Comparison of ENCODE assay signal across 14 cellular contexts in the genomic region with DNA sequence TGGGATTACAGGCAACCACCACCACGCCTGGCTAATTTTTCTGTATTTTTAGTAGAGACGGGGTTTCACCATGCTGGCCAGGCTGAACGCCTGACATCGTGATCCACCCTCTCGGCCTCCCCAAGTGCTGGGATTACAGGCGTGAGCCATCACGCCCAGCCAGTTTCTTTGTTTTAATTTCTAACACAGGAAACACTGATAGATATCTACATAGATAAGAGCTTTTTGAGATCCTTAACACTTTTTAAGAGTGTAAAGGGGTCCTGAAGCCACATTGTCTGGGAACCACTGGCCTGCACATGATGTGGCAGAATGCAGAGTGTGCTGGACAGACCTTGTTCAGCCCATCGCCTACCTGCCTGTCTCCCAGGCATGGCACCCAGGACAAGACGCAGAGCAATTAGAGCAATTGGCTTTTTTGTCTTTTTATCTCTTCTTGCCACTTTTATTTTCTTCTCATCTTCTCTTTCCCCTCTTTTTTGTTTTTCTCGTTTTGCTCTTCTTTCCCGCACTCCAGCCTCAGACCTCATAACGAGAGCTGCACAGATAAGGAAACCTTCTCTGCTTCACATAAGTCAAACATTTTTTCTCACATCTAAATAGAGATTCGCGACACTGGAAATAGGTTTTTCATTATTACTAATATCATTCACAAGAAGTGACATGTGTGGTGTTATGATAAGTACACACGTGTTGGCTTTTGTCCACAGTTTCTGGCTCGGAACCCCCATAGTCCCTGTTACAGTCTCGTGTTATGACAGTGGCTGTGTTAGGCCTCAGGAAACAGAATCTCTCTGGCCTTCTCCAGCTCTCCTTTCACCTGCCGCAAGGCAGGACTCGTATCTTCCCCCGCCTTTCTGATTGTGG. TPM values are rescaled to one million over a fixed set of nuclear protein-coding genes. Genes with fewer than 3 reads are reported as not detected.
DNase-seq lines count a peak whose midpoint lies in the region; ATAC-seq, FAIRE-seq and TF ChIP-seq lines count a peak whose summit lies in the region.
"Had no signal": no experiment of that assay in that cellular context is flagged by ENCODE, and none has a peak within 500 bp of the region (broad histone marks: within the 10 kb centered on the region; RNA-seq: fewer than 3 reads in every experiment).

No MANE protein-coding gene starts in this region.

- H3K27ac ChIP-seq in foreskin keratinocyte: no peak overlapping the region
- H3K27ac ChIP-seq: brain microvascular endothelial cell had no signal

- H3K4me1 ChIP-seq in foreskin keratinocyte: no peaks in the 10 kb centered on the region

- peaks cover 7% of the 10 kb centered on the region for H3K27me3 ChIP-seq in foreskin keratinocyte
- H3K27me3 ChIP-seq: brain microvascular endothelial cell had no signal

- TF ChIP-seq CTCF in foreskin keratinocyte (conservative IDR thresholded peaks at IDR 0.05): no peak

- peak; percentile 52 for DNase-seq in stimulated activated CD4-positive, alpha-beta T cell treated with anti-CD3 and anti-CD28 coated beads, Interleukin-15, amount 100 ng/mL, for 24 hours
- no peak for DNase-seq in stimulated activated CD4-positive, alpha-beta T cell treated with anti-CD3 and anti-CD28 coated beads, Interleukin-12 subunit alpha, Interleukin-12 subunit beta, amount 100 ng/mL, for 4 hours
- no peak for DNase-seq in stimulated activated naive CD8-positive, alpha-beta T cell treated with anti-CD3 and anti-CD28 coated beads, Interleukin-15, Interleukin-2, amounts not matched to agents 100 U/mL and 50 U/mL, for 24 hours
- DNase-seq in SKM-1 treated with dmso at 0.1 percent for 144 hours (lab: John Stamatoyannopoulos, UW; ENCODE audit: unreplicated experiment) (no peak), foreskin keratinocyte (no peak), HTR-8/SVneo (ENCODE audit: insufficient read length, low spot score) (no peak)
- DNase-seq: brain microvascular endothelial cell, left ventricle myocardium superior, NCI-H1930, SHP77 had no signal

- no peak for FAIRE-seq in HTR-8/SVneo (lab: Jason Lieb, UNC)

- ATAC-seq in GM21529 (IDR thresholded peaks at IDR 0.05; ENCODE audit: unreplicated experiment): peak; percentile 65
- peak; percentile 49 for ATAC-seq in HG03196 (IDR thresholded peaks at IDR 0.05; ENCODE audit: unreplicated experiment)
- peak; percentile 39 for ATAC-seq in stimulated activated naive CD8-positive, alpha-beta T cell treated with anti-CD3 and anti-CD28 coated beads, Interleukin-15, Interleukin-2, amounts not matched to agents 100 U/mL and 50 U/mL, for 24 hours
- ATAC-seq in foreskin keratinocyte: no peak
- ATAC-seq: left ventricle myocardium superior had no signal

RNA-seq across cellular contexts. Expression of a gene that starts 25.2 kb away (rescaled TPM):
- not detected in 2 replicates for total RNA-seq in foreskin keratinocyte
- polyA plus RNA-seq in foreskin keratinocyte: not detected in 2 replicates
- total RNA-seq: left ventricle myocardium superior, pulmonary artery endothelial cell had no signal
- polyA plus RNA-seq: BJ had no signal

RNA-seq across cellular contexts. Expression of a gene that starts 45.7 kb away (rescaled TPM):
- not detected in 2 replicates for total RNA-seq in foreskin keratinocyte
- not detected in 2 replicates for polyA plus RNA-seq in foreskin keratinocyte
- total RNA-seq: left ventricle myocardium superior, pulmonary artery endothelial cell had no signal
- polyA plus RNA-seq: BJ had no signal
